21 cellular contexts compared by ENCODE assay signal in genomic region chr3:185978516-185978915, GRCh38.
"Had no signal": no experiment of that assay in that cellular context is flagged by ENCODE, and none has a peak within 500 bp of the region (broad histone marks: within the 10 kb centered on the region; RNA-seq: fewer than 3 reads in every experiment).

No MANE protein-coding gene starts in this region.

- H3K27ac ChIP-seq: hepatocyte, left ventricle myocardium inferior, ovary, right atrium auricular region, right lobe of liver, tibial nerve, uterus had no signal

- H3K9me3 ChIP-seq: left ventricle myocardium inferior, ovary, right atrium auricular region, right lobe of liver, tibial nerve, uterus had no signal

- H3K4me3 Mint-ChIP-seq: naive B cell; natural killer cell; stimulated activated memory B cell treated with anti-CD40 and anti-IgM and Interleukin-4, amounts not matched to agents 10 μg/mL and 1 μg/mL and 100 μg/mL, for 72 hours; stimulated activated naive CD8-positive, alpha-beta T cell treated with anti-CD3 and anti-CD28 coated beads, Interleukin-15, amount 100 ng/mL, for 72 hours; type B pancreatic cell had no signal

- H3K36me3 Mint-ChIP-seq: naive B cell; natural killer cell; stimulated activated memory B cell treated with anti-CD40 and anti-IgM and Interleukin-4, amounts not matched to agents 10 μg/mL and 1 μg/mL and 100 μg/mL, for 72 hours; type B pancreatic cell had no signal

- H3K4me1 ChIP-seq: right lobe of liver, uterus had no signal

- DNase-seq: islet precursor cell; left ventricle myocardium inferior; naive B cell; natural killer cell; ovary; right lobe of liver; stimulated activated CD4-positive, alpha-beta T cell treated with anti-CD3 and anti-CD28 coated beads, Interleukin-1b, Interleukin-23, amount 100 ng/mL, for 48 hours; stimulated activated CD4-positive, alpha-beta T cell treated with anti-CD3 and anti-CD28 coated beads, Interleukin-2, amount 100 ng/mL, for 48 hours; stimulated activated CD4-positive, alpha-beta T cell treated with anti-CD3 and anti-CD28 coated beads, Interleukin-4, amount 100 ng/mL, for 4 hours; stimulated activated CD8-positive, alpha-beta memory T cell treated with anti-CD3 and anti-CD28 coated beads, Interleukin-4, amount 100 ng/mL, for 48 hours; stimulated activated naive CD4-positive, alpha-beta T cell treated with Interleukin-2 at 50 U/mL for 16 hours; stimulated activated naive CD8-positive, alpha-beta T cell treated with anti-CD3 and anti-CD28 coated beads, Interleukin-15, amount 100 ng/mL, for 72 hours; uterus had no signal

- H3K27me3 ChIP-seq: hepatocyte, ovary, right atrium auricular region, right lobe of liver, tibial nerve, uterus had no signal

- H3K36me3 ChIP-seq: left ventricle myocardium inferior, ovary, right atrium auricular region, right lobe of liver, tibial nerve, uterus had no signal

- H3K27ac Mint-ChIP-seq: naive B cell; natural killer cell; progenitor cell of endocrine pancreas; stimulated activated memory B cell treated with anti-CD40 and anti-IgM and Interleukin-4, amounts not matched to agents 10 μg/mL and 1 μg/mL and 100 μg/mL, for 72 hours; stimulated activated naive CD8-positive, alpha-beta T cell treated with anti-CD3 and anti-CD28 coated beads, Interleukin-15, amount 100 ng/mL, for 72 hours; type B pancreatic cell had no signal

- H3K4me2 ChIP-seq: hepatocyte, smooth muscle cell had no signal

- H2AFZ ChIP-seq: hepatocyte had no signal

- H3K79me2 ChIP-seq: hepatocyte had no signal

- H3K4me3 ChIP-seq: hepatocyte, left ventricle myocardium inferior, lung, ovary, right atrium auricular region, right lobe of liver, smooth muscle cell, tibial nerve, uterus had no signal

- ATAC-seq: natural killer cell; right lobe of liver; stimulated activated memory B cell treated with anti-CD40 and anti-IgM and Interleukin-4, amounts not matched to agents 10 μg/mL and 1 μg/mL and 100 μg/mL, for 72 hours; stimulated activated naive CD8-positive, alpha-beta T cell treated with anti-CD3 and anti-CD28 coated beads, Interleukin-15, amount 100 ng/mL, for 72 hours had no signal

- H3K9me3 Mint-ChIP-seq: naive B cell; natural killer cell; stimulated activated memory B cell treated with anti-CD40 and anti-IgM and Interleukin-4, amounts not matched to agents 10 μg/mL and 1 μg/mL and 100 μg/mL, for 72 hours; stimulated activated naive CD8-positive, alpha-beta T cell treated with anti-CD3 and anti-CD28 coated beads, Interleukin-15, amount 100 ng/mL, for 72 hours; type B pancreatic cell had no signal
